Comparison of ENCODE assay signal across 15 cellular contexts in the genomic region with DNA sequence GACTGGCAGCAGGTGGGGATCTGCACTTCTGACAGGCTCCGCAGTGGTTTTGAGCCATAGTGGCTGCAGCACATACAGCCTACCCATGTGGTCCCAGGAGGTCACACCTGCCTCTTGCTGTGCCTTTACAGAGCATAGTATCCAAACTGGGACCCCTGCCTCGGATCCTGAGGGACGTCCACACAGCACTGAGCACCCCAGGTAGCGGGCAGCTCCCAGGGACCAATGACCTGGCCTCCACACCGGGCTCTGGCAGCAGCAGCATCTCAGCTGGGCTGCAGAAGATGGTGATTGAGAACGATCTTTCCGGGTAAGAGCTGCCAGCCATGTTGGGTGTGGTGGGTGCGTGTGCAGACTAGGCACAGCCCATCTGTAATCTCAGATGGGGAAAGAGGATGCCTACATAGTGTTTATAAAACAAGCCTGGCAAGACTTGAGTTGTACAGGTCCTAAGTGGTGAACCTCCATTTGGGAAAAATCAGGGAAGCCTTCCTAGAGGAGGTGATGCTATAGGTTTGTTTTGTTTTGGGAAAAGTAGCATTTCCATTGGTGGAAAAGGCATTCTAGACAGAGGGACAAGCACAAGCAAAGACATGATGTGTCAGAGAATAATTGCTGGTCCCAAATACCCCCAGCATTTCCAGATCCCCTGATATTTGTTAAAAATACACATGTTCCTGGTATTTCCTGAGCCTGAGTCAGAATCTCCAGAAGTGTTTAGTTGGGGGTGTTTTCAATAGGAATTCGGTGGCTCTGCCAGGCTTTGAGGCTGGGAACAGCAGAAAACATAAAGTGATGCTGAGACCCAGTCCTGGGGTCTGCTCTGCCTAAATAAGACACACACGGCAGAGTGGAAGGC.
DNase-seq lines count a peak whose midpoint lies in the region; ATAC-seq and TF ChIP-seq lines count a peak whose summit lies in the region.
"Had no signal": no experiment of that assay in that cellular context is flagged by ENCODE, and none has a peak within 500 bp of the region (broad histone marks: within the 10 kb centered on the region; RNA-seq: fewer than 3 reads in every experiment).

No MANE protein-coding gene starts in this region.

- no peaks in the 10 kb centered on the region for H3K9me3 ChIP-seq in ascending aorta
- H3K9me3 ChIP-seq in spleen = no peaks in the 10 kb centered on the region

- DNase-seq in ELR (ENCODE audit: low read depth) = peak; percentile 79
- no peak for DNase-seq in ascending aorta (ENCODE audit: low spot score in 2 of 2)
- DNase-seq in hepatic stellate cell (ENCODE audit: low spot score) = peak; percentile 96
- DNase-seq in spleen = peak; percentile 48
- DNase-seq in NCI-H1436 treated with DMSO at 0.1 percent for 48 hours (lab: John Stamatoyannopoulos, UW) = no peak
- no peak for DNase-seq in NAMALWA (ENCODE audit: low spot score)
- DNase-seq in SKM-1 treated with dmso at 0.1 percent for 144 hours (lab: John Stamatoyannopoulos, UW; ENCODE audit: unreplicated experiment) = no peak
- DNase-seq: foreskin melanocyte; H9; NCI-H187 treated with DMSO at 0.1 percent for 48 hours; nucleus accumbens; stimulated activated CD4-positive, alpha-beta T cell treated with anti-CD3 and anti-CD28 coated beads, Interleukin-2, amount 100 ng/mL, for 48 hours; stimulated activated naive CD4-positive, alpha-beta T cell treated with Interleukin-2 at 50 U/mL for 16 hours had no signal

- TF ChIP-seq CTCF in ascending aorta (IDR thresholded peaks at IDR 0.05) (no peak), spleen (IDR thresholded peaks at IDR 0.05 in 8 of 11, conservative IDR thresholded peaks at IDR 0.05 in 3 of 11) (no peak)

- ATAC-seq in GM18505 (IDR thresholded peaks at IDR 0.05; ENCODE audit: unreplicated experiment) = no peak

- intact Hi-C loops in ascending aorta (cut with DNase I) = loop anchor here (5.0 kb wide), 2 partner anchors 68 to 217 kb away; no protein-coding TSS in a partner anchor
- intact Hi-C loops in spleen (cut with DNase I; ENCODE audit: low total_unique reads) = no loop called here

- peaks cover 58 to 71% of the 10 kb centered on the region in 2 donors for H3K36me3 ChIP-seq in ascending aorta
- peaks cover 0 to 100% (median 18%) of the 10 kb centered on the region in 6 donors for H3K36me3 ChIP-seq in spleen

- H3K4me1 ChIP-seq in ascending aorta = peaks cover 32 to 39% of the 10 kb centered on the region in 2 donors
- peaks cover 11 to 72% (median 45%) of the 10 kb centered on the region in 6 donors for H3K4me1 ChIP-seq in spleen

- 82 to 91% (median 85%) methylated on average over 6 to 10 of the region's 10 CpGs for WGBS in spleen, 5 donors

- TF ChIP-seq POLR2A in spleen (IDR thresholded peaks at IDR 0.05) (no peak), GM18505 (IDR thresholded peaks at IDR 0.05; ENCODE audit: borderline replicate concordance, extremely low read depth, insufficient read depth, insufficient read length) (no peak)

- H3K27me3 ChIP-seq in ascending aorta (no peaks in the 10 kb centered on the region), spleen (replicated peaks in 1 of 7) (no peaks in the 10 kb centered on the region)
- H3K27me3 ChIP-seq: cardiac muscle cell had no signal

- H3K27ac ChIP-seq in ascending aorta (peak overlapping the region; percentile 82 to 94), spleen (peak overlapping the region in 7 of 8 donors; percentile 55 to 74 (median 67))
- H3K27ac ChIP-seq: cardiac muscle cell had no signal

- H3K4me3 ChIP-seq in ascending aorta (no peak overlapping the region), spleen (no peak overlapping the region)
- H3K4me3 ChIP-seq: cardiac muscle cell had no signal

Comparison
In these comparisons a context has a peak if more than half of its experiments do, and no peak if none do; other contexts are left out.
1. DNase-seq: peak in ELR (single experiment), hepatic stellate cell (single experiment) and spleen (single experiment); none in ascending aorta (0 of 2), NCI-H1436 treated with DMSO at 0.1 percent for 48 hours (single experiment), NAMALWA (single experiment) and SKM-1 treated with dmso at 0.1 percent for 144 hours (single experiment).